In genomic region chr7:1669486-1669951, GRCh38 we compare ENCODE assay signal across 9 cellular contexts. TPM values are rescaled to one million over a fixed set of nuclear protein-coding genes. Genes with fewer than 3 reads are reported as not detected.
A peak's percentile ranks its signal among the peaks of the same experiment; 100 is the strongest.
DNase-seq lines count a peak whose midpoint lies in the region; ATAC-seq, FAIRE-seq and TF ChIP-seq lines count a peak whose summit lies in the region.
"Had no signal": no experiment of that assay in that cellular context is flagged by ENCODE, and none has a peak within 500 bp of the region (broad histone marks: within the 10 kb centered on the region; RNA-seq: fewer than 3 reads in every experiment).

No MANE protein-coding gene starts in this region.

- no peaks in the 10 kb centered on the region for H3K9me3 Mint-ChIP-seq in neural crest cell

- no peak overlapping the region for H3K27ac ChIP-seq in BLaER1 treated with 17β-estradiol and CSF1 and Interleukin-3, amounts not matched to agents 10 nM and 100 nM
- H3K27ac ChIP-seq in HUES64 (ENCODE audit: low read depth, low read length): no peak overlapping the region
- no peak overlapping the region for H3K27ac ChIP-seq in endothelial cell of umbilical vein (ENCODE audit: insufficient read depth, low read depth, low read length)
- H3K27ac ChIP-seq: neutrophil had no signal

- peak overlapping the region in 8 of 10 experiments; percentile 43 to 70 (median 60); a peak in 12 of 20 replicates for H3K4me3 ChIP-seq in BLaER1 treated with 17β-estradiol and CSF1 and Interleukin-3, amounts not matched to agents 10 nM and 100 nM
- H3K4me3 ChIP-seq in HUES64 (ENCODE audit: low read length): peak overlapping the region; percentile 64
- H3K4me3 ChIP-seq in endothelial cell of umbilical vein (replicated peaks in 1 of 3; ENCODE audit: insufficient read depth in 1 of 3, low read depth in 1 of 3, low read length in 3 of 3): no peak overlapping the region

- H3K36me3 Mint-ChIP-seq in neural crest cell (ENCODE audit: low read depth): no peaks in the 10 kb centered on the region

- H3K9ac ChIP-seq in BLaER1 treated with 17β-estradiol and CSF1 and Interleukin-3, amounts not matched to agents 10 nM and 100 nM: no peak overlapping the region
- H3K9ac ChIP-seq in HUES64 (ENCODE audit: low read depth, low read length) (no peak overlapping the region), endothelial cell of umbilical vein (replicated peaks; ENCODE audit: extremely low read depth, insufficient read depth, low read length) (no peak overlapping the region)

- peaks cover 5% of the 10 kb centered on the region for H3K4me1 Mint-ChIP-seq in neural crest cell

- 2% methylated on average over 16 of the region's 27 CpGs for WGBS in HUES64

- no peaks in the 10 kb centered on the region for H3K79me2 ChIP-seq in endothelial cell of umbilical vein (ENCODE audit: control insufficient read depth, insufficient read depth, low read length)

- intact Hi-C loops in endothelial cell of umbilical vein (cut with micrococcal nuclease): loop anchor here (5.0 kb wide), 1 partner anchor 678 kb away; no protein-coding TSS in a partner anchor

- in situ Hi-C loops in ACHN (cut with HindIII; ENCODE audit: low pct_ligation_motif_present, low pct_unique_long_range_greater_than_20kb, low sequenced_read_pairs): no loop called here

- FAIRE-seq in endothelial cell of umbilical vein (lab: Jason Lieb, UNC): no peak

- TF ChIP-seq CTCF in endothelial cell of umbilical vein (IDR thresholded peaks at IDR 0.05; ENCODE audit: extremely low read depth in 1 of 2, insufficient read depth in 1 of 2, low read depth in 1 of 2, low read length in 2 of 2) (no peak), neural crest cell (conservative IDR thresholded peaks at IDR 0.05) (no peak)

- CTCF ChIA-PET in endothelial cell of umbilical vein (lab: Charles Lee): interaction anchor here (0.8 to 2.2 kb wide), 2 partner anchors 128 to 540 kb away, joined by 3 to 11 read pairs; no protein-coding TSS in a partner anchor

- dilution Hi-C loops in endothelial cell of umbilical vein (cut with MboI; ENCODE audit: extremely low pct_ligation_motif_present, low sequenced_read_pairs): no loop called here

- peak overlapping the region; percentile 56 for H3K4me3 Mint-ChIP-seq in neural crest cell

- POLR2A ChIA-PET in endothelial cell of umbilical vein (lab: Charles Lee): no interaction called here

- H3K9me3 ChIP-seq in BLaER1 treated with 17β-estradiol and CSF1 and Interleukin-3, amounts not matched to agents 10 nM and 100 nM (replicated peaks in 1 of 11): no peaks in the 10 kb centered on the region
- H3K9me3 ChIP-seq in HUES64 (ENCODE audit: insufficient read depth, low read depth, low read length): no peaks in the 10 kb centered on the region
- H3K9me3 ChIP-seq in endothelial cell of umbilical vein (replicated peaks; ENCODE audit: control insufficient read depth, insufficient read depth, low read length): no peaks in the 10 kb centered on the region
- H3K9me3 ChIP-seq: neutrophil had no signal

- peaks cover 32% of the 10 kb centered on the region for H3K27me3 Mint-ChIP-seq in neural crest cell (ENCODE audit: low read depth)

- H3K4me2 ChIP-seq in BLaER1 treated with 17β-estradiol and CSF1 and Interleukin-3, amounts not matched to agents 10 nM and 100 nM: peak overlapping the region; percentile 94 to 100 (median 98)
- no peak overlapping the region for H3K4me2 ChIP-seq in endothelial cell of umbilical vein (ENCODE audit: insufficient read depth, low read length)

- H3K27me3 ChIP-seq in BLaER1 treated with 17β-estradiol and CSF1 and Interleukin-3, amounts not matched to agents 10 nM and 100 nM: peaks cover 73 to 95% (median 84%) of the 10 kb centered on the region in 11 experiments
- H3K27me3 ChIP-seq in HUES64 (ENCODE audit: insufficient read depth, low read length) (peaks cover 68% of the 10 kb centered on the region), endothelial cell of umbilical vein (ENCODE audit: control insufficient read depth in 2 of 2, insufficient read depth in 2 of 2, low read length in 2 of 2) (peaks cover 19 to 36% of the 10 kb centered on the region in 2 experiments)

- H2AFZ ChIP-seq in endothelial cell of umbilical vein (ENCODE audit: low read depth, low read length): no peak overlapping the region

- H4K20me1 ChIP-seq in BLaER1 treated with 17β-estradiol and CSF1 and Interleukin-3, amounts not matched to agents 10 nM and 100 nM: peaks cover 11 to 79% (median 54%) of the 10 kb centered on the region in 11 experiments; a peak in 20 of 22 replicates
- H4K20me1 ChIP-seq in endothelial cell of umbilical vein (replicated peaks; ENCODE audit: control insufficient read depth, extremely low read depth, insufficient read depth, low read length): no peaks in the 10 kb centered on the region

- DNase-seq in endothelial cell of umbilical vein (ENCODE audit: low read depth, low spot score) (no peak), neural crest cell (ENCODE audit: low read depth, low spot score) (no peak), ACHN (no peak), HT-29 (ENCODE audit: low spot score) (no peak), COR-L47 (lab: John Stamatoyannopoulos, UW) (no peak)

- peaks cover 19 to 52% (median 39%) of the 10 kb centered on the region in 10 experiments; a peak in 18 of 20 replicates for H3K4me1 ChIP-seq in BLaER1 treated with 17β-estradiol and CSF1 and Interleukin-3, amounts not matched to agents 10 nM and 100 nM
- peaks cover 9% of the 10 kb centered on the region for H3K4me1 ChIP-seq in HUES64 (ENCODE audit: insufficient read depth, low read length)
- H3K4me1 ChIP-seq in endothelial cell of umbilical vein (ENCODE audit: control insufficient read depth, extremely low read depth, insufficient read depth, low read length): peaks cover 3% of the 10 kb centered on the region

- no peaks in the 10 kb centered on the region for H3K9me1 ChIP-seq in endothelial cell of umbilical vein (replicated peaks; ENCODE audit: control insufficient read depth, extremely low read depth, insufficient read depth, low read length)

- H3K36me3 ChIP-seq in BLaER1 treated with 17β-estradiol and CSF1 and Interleukin-3, amounts not matched to agents 10 nM and 100 nM: no peaks in the 10 kb centered on the region
- H3K36me3 ChIP-seq in HUES64 (ENCODE audit: insufficient read depth, low read length) (no peaks in the 10 kb centered on the region), endothelial cell of umbilical vein (ENCODE audit: control insufficient read depth in 2 of 2, extremely low read depth in 1 of 2, insufficient read depth in 2 of 2, low read length in 2 of 2) (no peaks in the 10 kb centered on the region)
- H3K36me3 ChIP-seq: neutrophil had no signal

- ATAC-seq in GM19463 (IDR thresholded peaks at IDR 0.05; ENCODE audit: unreplicated experiment): no peak

- no TSS peak for BruUV-seq in endothelial cell of umbilical vein (replicated peaks; lab: Mats Ljungman, UMichigan)

- no peak overlapping the region for H3K27ac Mint-ChIP-seq in neural crest cell (ENCODE audit: unreplicated experiment)

- TF ChIP-seq POLR2A in endothelial cell of umbilical vein (IDR thresholded peaks at IDR 0.05; ENCODE audit: low read depth, low read length): no peak

TF ChIP-seq in endothelial cell of umbilical vein, 7 proteins besides CTCF, POLR2A, EP300 and RAD21:
- no peak for TF ChIP-seq MAX (IDR thresholded peaks at IDR 0.05; ENCODE audit: insufficient read depth, insufficient read length)
- peak; percentile 44 for TF ChIP-seq EZH2 (IDR thresholded peaks at IDR 0.05; ENCODE audit: borderline replicate concordance, low read depth, low read length, severe bottlenecking)
TF ChIP-seq in endothelial cell of umbilical vein: peak in this region for 1.

RNA-seq across cellular contexts. Expression of gene ELFN1, which starts 0.6 kb away (rescaled TPM):
- 3.5 TPM for polyA plus RNA-seq in HUES64 (2013, experiment 1 of 2)
- 5.5 TPM for polyA plus RNA-seq in HUES64 (2013, experiment 2 of 2)
- 0.85 and 1.0 TPM in 2 replicates for total RNA-seq in endothelial cell of umbilical vein
- polyA plus RNA-seq in endothelial cell of umbilical vein: 0.37 and 0.46 TPM in 2 replicates
- 0.17 and 0.31 TPM in 2 replicates for polyA plus RNA-seq in endothelial cell of umbilical vein (2011; cell fraction: cytosol; rRNA removed)
- 0.14 and 0.17 TPM in 2 replicates for polyA plus RNA-seq in endothelial cell of umbilical vein (2011; cell fraction: nucleus; rRNA removed)
- 0.54 and 1.6 TPM in 2 replicates for polyA plus RNA-seq in endothelial cell of umbilical vein (2012)
- polyA minus RNA-seq in endothelial cell of umbilical vein: 0.22 and 0.42 TPM in 2 replicates
- polyA minus RNA-seq in endothelial cell of umbilical vein (2011; cell fraction: cytosol; rRNA and poly(A)+ RNA removed): 0.31 TPM
- polyA minus RNA-seq in endothelial cell of umbilical vein (2011; cell fraction: nucleus; rRNA and poly(A)+ RNA removed): 0.19 and 0.24 TPM in 2 replicates
- 8.5 and 9.4 TPM in 2 replicates for total RNA-seq in neural crest cell
- 0.92 and 1.7 TPM in 2 replicates for total RNA-seq in HT-29 (2014; rRNA removed; shearing (Covaris generic))

Comparison
In these comparisons a context has a peak if more than half of its experiments do, and no peak if none do; other contexts are left out.
1. H3K4me3 ChIP-seq: peak in BLaER1 treated with 17β-estradiol and CSF1 and Interleukin-3, amounts not matched to agents 10 nM and 100 nM (8 of 10) and HUES64 (single experiment); none in endothelial cell of umbilical vein (0 of 3).